Comparison of ENCODE assay signal across 20 cellular contexts in genomic region chr11:61905067-61905696, GRCh38. TPM values are rescaled to one million over a fixed set of nuclear protein-coding genes. Genes with fewer than 3 reads are reported as not detected.
"Had no signal": no experiment of that assay in that cellular context is flagged by ENCODE, and none has a peak within 500 bp of the region (broad histone marks: within the 10 kb centered on the region; RNA-seq: fewer than 3 reads in every experiment).

No MANE protein-coding gene starts in this region.

- H3K4me1 ChIP-seq: prostate gland, tibial artery had no signal

- H3K27ac ChIP-seq: hepatocyte, parathyroid adenoma, prostate gland, tibial artery, upper lobe of left lung, uterus had no signal

- H3K9me3 ChIP-seq: prostate gland, spleen, tibial artery, upper lobe of left lung, uterus had no signal

- H3K9ac ChIP-seq: parathyroid adenoma had no signal

- DNase-seq: cerebellar nuclear complex; dorsolateral prefrontal cortex; effector CD8-positive, alpha-beta T cell; foreskin melanocyte; head of caudate nucleus; kidney glomerular epithelial cell; nucleus accumbens; spleen; stimulated activated CD4-positive, alpha-beta T cell treated with anti-CD3 and anti-CD28 coated beads, Interleukin-4, amount 100 ng/mL, for 4 hours; stimulated activated naive B cell treated with anti-CD40 and anti-IgM and Interleukin-4, amounts not matched to agents 10 μg/mL and 1 μg/mL and 100 μg/mL, for 72 hours; tibial artery; uterus had no signal

- H3K79me2 ChIP-seq: hepatocyte, parathyroid adenoma had no signal

- H3K27me3 ChIP-seq: dorsolateral prefrontal cortex, hepatocyte, tibial artery, upper lobe of left lung, uterus had no signal

- H3K36me3 ChIP-seq: prostate gland, uterus had no signal

- ATAC-seq: naive thymus-derived CD4-positive, alpha-beta T cell; sciatic nerve had no signal

- H3K4me3 ChIP-seq: coronary artery, dorsolateral prefrontal cortex, hepatocyte, prostate gland, spleen, tibial artery, uterus had no signal

- H2AFZ ChIP-seq: hepatocyte, parathyroid adenoma had no signal

- H3K4me2 ChIP-seq: hepatocyte had no signal

RNA-seq across cellular contexts. Expression of gene RAB3IL1, which starts 12.2 kb away (rescaled TPM):
- total RNA-seq: mononuclear cell had no signal
- polyA plus RNA-seq: naive thymus-derived CD4-positive, alpha-beta T cell had no signal
